ENCODE assay signal across 27 cellular contexts in the genomic region with DNA sequence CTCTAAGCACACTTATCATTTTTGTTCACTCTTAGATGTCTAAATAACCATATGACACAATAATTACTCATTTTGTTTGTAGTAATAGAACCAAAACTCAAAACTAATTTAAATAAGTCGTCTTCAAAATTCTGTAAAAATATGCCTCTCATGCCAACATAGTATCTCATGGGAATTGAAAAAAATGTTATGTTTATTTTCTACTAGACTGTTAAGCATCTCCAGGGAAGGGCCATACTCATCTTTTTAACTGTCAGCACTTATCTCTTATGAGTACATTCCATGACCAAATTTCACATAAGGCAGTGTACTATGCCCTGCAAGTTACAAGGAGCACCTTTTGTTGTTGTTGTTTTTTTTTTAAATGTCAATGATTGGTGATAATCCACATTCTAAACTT.
"Had no signal": no experiment of that assay in that cellular context is flagged by ENCODE, and none has a peak within 500 bp of the region (broad histone marks: within the 10 kb centered on the region; RNA-seq: fewer than 3 reads in every experiment).

No MANE protein-coding gene starts in this region.

- H3K27me3 Mint-ChIP-seq: activated CD4-positive, alpha-beta memory T cell treated with anti-CD3 and anti-CD28 coated beads for 36 hours; IgD-negative memory B cell; T-cell had no signal

- H3K9me3 ChIP-seq: breast epithelium, MG63 had no signal

- H3K27ac Mint-ChIP-seq: activated CD4-positive, alpha-beta memory T cell treated with anti-CD3 and anti-CD28 coated beads for 36 hours; activated CD4-positive, alpha-beta T cell treated with anti-CD3 and anti-CD28 coated beads, Interleukin-2, amount 10 ng/mL, durations not matched to agents 7 days and 5 days; activated naive CD4-positive, alpha-beta T cell treated with anti-CD3 and anti-CD28 coated beads for 36 hours; activated naive CD8-positive, alpha-beta T cell treated with anti-CD3 and anti-CD28 coated beads, Interleukin-2, amount 10 ng/mL, durations not matched to agents 7 days and 5 days; T-cell had no signal

- H3K4me1 Mint-ChIP-seq: activated naive CD8-positive, alpha-beta T cell treated with anti-CD3 and anti-CD28 coated beads, Interleukin-2, amount 10 ng/mL, durations not matched to agents 7 days and 5 days had no signal

- H3K27me3 ChIP-seq: breast epithelium, MG63 had no signal

- ATAC-seq: activated T-cell treated with anti-CD3 and anti-CD28 coated beads, Interleukin-2, amount 50 U/mL, for 4 hours; T-cell had no signal

- H3K4me3 Mint-ChIP-seq: activated CD4-positive, alpha-beta memory T cell treated with anti-CD3 and anti-CD28 coated beads for 36 hours; activated CD4-positive, alpha-beta T cell treated with anti-CD3 and anti-CD28 coated beads, Interleukin-2, amount 10 ng/mL, durations not matched to agents 7 days and 5 days; activated naive CD4-positive, alpha-beta T cell treated with anti-CD3 and anti-CD28 coated beads for 36 hours; activated naive CD8-positive, alpha-beta T cell treated with anti-CD3 and anti-CD28 coated beads, Interleukin-2, amount 10 ng/mL, durations not matched to agents 7 days and 5 days; activated T-cell treated with anti-CD3 and anti-CD28 coated beads, Interleukin-2, amount 50 U/mL, for 4 hours; IgD-negative memory B cell; T-cell had no signal

- H3K4me1 ChIP-seq: breast epithelium had no signal

- FAIRE-seq: TTC549 had no signal

- H3K36me3 ChIP-seq: breast epithelium had no signal

- H3K9me3 Mint-ChIP-seq: activated CD4-positive, alpha-beta memory T cell treated with anti-CD3 and anti-CD28 coated beads for 36 hours; activated CD4-positive, alpha-beta T cell treated with anti-CD3 and anti-CD28 coated beads, Interleukin-2, amount 10 ng/mL, durations not matched to agents 7 days and 5 days; activated naive CD4-positive, alpha-beta T cell treated with anti-CD3 and anti-CD28 coated beads for 36 hours; activated naive CD8-positive, alpha-beta T cell treated with anti-CD3 and anti-CD28 coated beads, Interleukin-2, amount 10 ng/mL, durations not matched to agents 7 days and 5 days; activated T-cell treated with anti-CD3 and anti-CD28 coated beads, Interleukin-2, amount 50 U/mL, for 4 hours; IgD-negative memory B cell; T-cell had no signal

- H3K4me3 ChIP-seq: breast epithelium, MG63, SK-N-MC had no signal

- H3K27ac ChIP-seq: breast epithelium, SK-N-MC had no signal

- DNase-seq: activated CD4-positive, alpha-beta memory T cell treated with anti-CD3 and anti-CD28 coated beads for 36 hours; activated CD4-positive, alpha-beta T cell treated with anti-CD3 and anti-CD28 coated beads, Interleukin-2, amount 10 ng/mL, durations not matched to agents 7 days and 5 days; activated CD4-positive, CD25-positive, alpha-beta regulatory T cell; activated CD8-positive, alpha-beta memory T cell treated with anti-CD3 and anti-CD28 coated beads for 24 hours; activated gamma-delta T cell; activated naive CD4-positive, alpha-beta T cell treated with anti-CD3 and anti-CD28 coated beads for 36 hours; activated naive CD8-positive, alpha-beta T cell treated with anti-CD3 and anti-CD28 coated beads, Interleukin-2, amount 10 ng/mL, durations not matched to agents 7 days and 5 days; activated T-cell treated with anti-CD3 and anti-CD28 coated beads, Interleukin-2, amount 50 U/mL, for 4 hours; aorta; KG1; MG63; MV-4-11; NCI-H1092 treated with DMSO at 0.1 percent for 48 hours; NCI-H1417 treated with DMSO at 0.1 percent for 48 hours; NCI-H1694; NCI-H2029; NCI-H2107; NCI-H2171 treated with DMSO at 0.1 percent for 48 hours; NCI-H226; NCI-H526 treated with DMSO at 0.1 percent for 48 hours; T-cell; T-helper 2 cell; T1000 had no signal
